1 cellular context compared by ENCODE assay signal in the genomic region with DNA sequence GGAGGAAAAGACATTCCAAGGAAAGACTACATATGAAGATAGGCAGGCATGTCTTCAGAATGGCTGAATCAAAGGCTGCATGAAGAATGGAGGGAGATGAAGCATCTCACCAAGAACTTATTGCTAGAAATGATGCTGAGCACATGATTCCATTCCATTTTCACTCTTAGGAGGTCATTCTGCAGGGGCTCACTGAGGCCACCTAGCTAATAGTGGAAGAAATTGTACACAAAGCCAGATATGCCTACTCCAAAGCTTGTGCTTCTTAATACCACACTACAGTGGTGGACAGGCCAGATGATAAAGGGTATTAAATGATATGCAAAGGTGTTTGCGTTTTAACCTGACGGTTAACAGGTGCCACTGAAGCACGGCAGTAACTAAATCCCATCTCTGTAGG.
TF ChIP-seq lines count a peak whose summit lies in the region.

No MANE protein-coding gene starts in this region.

TF ChIP-seq in GM23338, 12 proteins besides CTCF, POLR2A, EP300 and RAD21 (continued from another document):
- TF ChIP-seq, protein P1, sequence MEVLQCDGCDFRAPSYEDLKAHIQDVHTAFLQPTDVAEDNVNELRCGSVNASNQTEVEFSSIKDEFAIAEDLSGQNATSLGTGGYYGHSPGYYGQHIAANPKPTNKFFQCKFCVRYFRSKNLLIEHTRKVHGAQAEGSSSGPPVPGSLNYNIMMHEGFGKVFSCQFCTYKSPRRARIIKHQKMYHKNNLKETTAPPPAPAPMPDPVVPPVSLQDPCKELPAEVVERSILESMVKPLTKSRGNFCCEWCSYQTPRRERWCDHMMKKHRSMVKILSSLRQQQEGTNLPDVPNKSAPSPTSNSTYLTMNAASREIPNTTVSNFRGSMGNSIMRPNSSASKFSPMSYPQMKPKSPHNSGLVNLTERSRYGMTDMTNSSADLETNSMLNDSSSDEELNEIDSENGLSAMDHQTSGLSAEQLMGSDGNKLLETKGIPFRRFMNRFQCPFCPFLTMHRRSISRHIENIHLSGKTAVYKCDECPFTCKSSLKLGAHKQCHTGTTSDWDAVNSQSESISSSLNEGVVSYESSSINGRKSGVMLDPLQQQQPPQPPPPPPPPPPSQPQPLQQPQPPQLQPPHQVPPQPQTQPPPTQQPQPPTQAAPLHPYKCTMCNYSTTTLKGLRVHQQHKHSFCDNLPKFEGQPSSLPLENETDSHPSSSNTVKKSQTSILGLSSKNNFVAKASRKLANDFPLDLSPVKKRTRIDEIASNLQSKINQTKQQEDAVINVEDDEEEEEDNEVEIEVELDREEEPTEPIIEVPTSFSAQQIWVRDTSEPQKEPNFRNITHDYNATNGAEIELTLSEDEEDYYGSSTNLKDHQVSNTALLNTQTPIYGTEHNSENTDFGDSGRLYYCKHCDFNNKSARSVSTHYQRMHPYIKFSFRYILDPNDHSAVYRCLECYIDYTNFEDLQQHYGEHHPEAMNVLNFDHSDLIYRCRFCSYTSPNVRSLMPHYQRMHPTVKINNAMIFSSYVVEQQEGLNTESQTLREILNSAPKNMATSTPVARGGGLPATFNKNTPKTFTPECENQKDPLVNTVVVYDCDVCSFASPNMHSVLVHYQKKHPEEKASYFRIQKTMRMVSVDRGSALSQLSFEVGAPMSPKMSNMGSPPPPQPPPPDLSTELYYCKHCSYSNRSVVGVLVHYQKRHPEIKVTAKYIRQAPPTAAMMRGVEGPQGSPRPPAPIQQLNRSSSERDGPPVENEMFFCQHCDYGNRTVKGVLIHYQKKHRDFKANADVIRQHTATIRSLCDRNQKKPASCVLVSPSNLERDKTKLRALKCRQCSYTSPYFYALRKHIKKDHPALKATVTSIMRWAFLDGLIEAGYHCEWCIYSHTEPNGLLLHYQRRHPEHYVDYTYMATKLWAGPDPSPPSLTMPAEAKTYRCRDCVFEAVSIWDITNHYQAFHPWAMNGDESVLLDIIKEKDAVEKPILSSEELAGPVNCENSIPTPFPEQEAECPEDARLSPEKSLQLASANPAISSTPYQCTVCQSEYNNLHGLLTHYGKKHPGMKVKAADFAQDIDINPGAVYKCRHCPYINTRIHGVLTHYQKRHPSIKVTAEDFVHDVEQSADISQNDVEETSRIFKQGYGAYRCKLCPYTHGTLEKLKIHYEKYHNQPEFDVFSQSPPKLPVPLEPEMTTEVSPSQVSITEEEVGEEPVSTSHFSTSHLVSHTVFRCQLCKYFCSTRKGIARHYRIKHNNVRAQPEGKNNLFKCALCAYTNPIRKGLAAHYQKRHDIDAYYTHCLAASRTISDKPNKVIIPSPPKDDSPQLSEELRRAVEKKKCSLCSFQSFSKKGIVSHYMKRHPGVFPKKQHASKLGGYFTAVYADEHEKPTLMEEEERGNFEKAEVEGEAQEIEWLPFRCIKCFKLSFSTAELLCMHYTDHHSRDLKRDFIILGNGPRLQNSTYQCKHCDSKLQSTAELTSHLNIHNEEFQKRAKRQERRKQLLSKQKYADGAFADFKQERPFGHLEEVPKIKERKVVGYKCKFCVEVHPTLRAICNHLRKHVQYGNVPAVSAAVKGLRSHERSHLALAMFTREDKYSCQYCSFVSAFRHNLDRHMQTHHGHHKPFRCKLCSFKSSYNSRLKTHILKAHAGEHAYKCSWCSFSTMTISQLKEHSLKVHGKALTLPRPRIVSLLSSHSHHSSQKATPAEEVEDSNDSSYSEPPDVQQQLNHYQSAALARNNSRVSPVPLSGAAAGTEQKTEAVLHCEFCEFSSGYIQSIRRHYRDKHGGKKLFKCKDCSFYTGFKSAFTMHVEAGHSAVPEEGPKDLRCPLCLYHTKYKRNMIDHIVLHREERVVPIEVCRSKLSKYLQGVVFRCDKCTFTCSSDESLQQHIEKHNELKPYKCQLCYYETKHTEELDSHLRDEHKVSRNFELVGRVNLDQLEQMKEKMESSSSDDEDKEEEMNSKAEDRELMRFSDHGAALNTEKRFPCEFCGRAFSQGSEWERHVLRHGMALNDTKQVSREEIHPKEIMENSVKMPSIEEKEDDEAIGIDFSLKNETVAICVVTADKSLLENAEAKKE (CRISPR knock-in tag; IDR thresholded peaks at IDR 0.05): no peak
- no peak for TF ChIP-seq STAT1 (IDR thresholded peaks at IDR 0.05; ENCODE audit: unreplicated experiment)
- TF ChIP-seq ZNF331 (CRISPR knock-in tag; IDR thresholded peaks at IDR 0.05; ENCODE audit: low read depth): no peak
- no peak for TF ChIP-seq JUNB (IDR thresholded peaks at IDR 0.05; ENCODE audit: unreplicated experiment)
- TF ChIP-seq CREB1 (CRISPR knock-in tag; IDR thresholded peaks at IDR 0.05; ENCODE audit: low read depth): no peak
- no peak for TF ChIP-seq EZH2phosphoT487 (IDR thresholded peaks at IDR 0.05; ENCODE audit: unreplicated experiment)
- no peak for TF ChIP-seq ZNF114 (CRISPR knock-in tag; IDR thresholded peaks at IDR 0.05)
- no peak for TF ChIP-seq POLR2AphosphoS5 (IDR thresholded peaks at IDR 0.05; ENCODE audit: low read depth)
